1 cellular context compared by ENCODE assay signal in the genomic region with DNA sequence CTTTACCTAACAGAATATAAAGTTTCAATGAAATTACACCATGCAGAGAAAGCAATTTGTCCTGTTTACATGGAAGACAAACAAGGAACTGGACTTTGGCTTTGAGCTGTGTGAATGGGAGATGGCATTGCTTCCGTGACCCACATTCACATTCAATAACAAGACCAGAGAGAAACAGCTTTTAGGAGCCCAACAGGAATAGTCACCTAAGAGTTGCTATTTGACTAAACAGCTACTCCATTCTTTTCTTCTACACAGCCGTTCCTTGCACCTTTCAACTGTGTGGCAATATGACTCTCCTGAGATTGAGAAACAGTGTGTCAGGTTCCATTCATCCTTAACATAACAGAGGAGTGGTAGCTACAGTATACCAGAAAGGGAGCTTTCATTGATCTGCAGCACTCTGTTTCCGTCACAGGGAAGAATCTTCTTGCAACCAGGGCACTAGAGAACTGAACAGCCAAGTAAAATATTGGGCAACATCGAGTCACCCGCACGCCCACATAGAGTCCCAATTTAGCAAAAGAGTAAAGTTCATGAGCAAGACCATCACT.
A peak's percentile ranks its signal among the peaks of the same experiment; 100 is the strongest.
TF ChIP-seq lines count a peak whose summit lies in the region.

No MANE protein-coding gene starts in this region.

TF ChIP-seq in HepG2, 621 proteins besides CTCF, POLR2A, EP300 and RAD21 (continued from another document and continues in another):
- TF ChIP-seq, protein P1, sequence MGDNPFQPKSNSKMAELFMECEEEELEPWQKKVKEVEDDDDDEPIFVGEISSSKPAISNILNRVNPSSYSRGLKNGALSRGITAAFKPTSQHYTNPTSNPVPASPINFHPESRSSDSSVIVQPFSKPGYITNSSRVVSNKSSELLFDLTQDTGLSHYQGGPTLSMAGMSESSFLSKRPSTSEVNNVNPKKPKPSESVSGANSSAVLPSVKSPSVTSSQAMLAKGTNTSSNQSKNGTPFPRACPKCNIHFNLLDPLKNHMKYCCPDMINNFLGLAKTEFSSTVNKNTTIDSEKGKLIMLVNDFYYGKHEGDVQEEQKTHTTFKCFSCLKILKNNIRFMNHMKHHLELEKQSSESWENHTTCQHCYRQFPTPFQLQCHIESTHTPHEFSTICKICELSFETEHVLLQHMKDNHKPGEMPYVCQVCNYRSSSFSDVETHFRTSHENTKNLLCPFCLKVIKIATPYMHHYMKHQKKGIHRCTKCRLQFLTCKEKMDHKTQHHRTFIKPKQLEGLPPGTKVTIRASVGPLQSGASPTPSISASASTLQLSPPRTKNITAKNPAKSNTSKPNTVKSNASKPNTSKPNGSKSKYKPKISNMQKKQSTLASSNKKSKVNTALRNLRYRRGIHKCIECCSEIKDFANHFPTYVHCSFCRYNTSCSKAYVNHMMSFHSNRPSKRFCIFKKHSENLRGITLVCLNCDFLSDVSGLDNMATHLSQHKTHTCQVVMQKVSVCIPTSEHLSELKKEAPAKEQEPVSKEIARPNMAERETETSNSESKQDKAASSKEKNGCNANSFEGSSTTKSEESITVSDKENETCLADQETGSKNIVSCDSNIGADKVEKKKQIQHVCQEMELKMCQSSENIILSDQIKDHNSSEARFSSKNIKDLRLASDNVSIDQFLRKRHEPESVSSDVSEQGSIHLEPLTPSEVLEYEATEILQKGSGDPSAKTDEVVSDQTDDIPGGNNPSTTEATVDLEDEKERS (CRISPR knock-in tag; IDR thresholded peaks at IDR 0.05), result peak; percentile 66; the same call in 1 of the 2 replicates
- TF ChIP-seq KDM6A (CRISPR knock-in tag; IDR thresholded peaks at IDR 0.05; ENCODE audit: low read depth) (peak; percentile 55; the same call in 1 of the 2 replicates), ATRX (CRISPR knock-in tag; IDR thresholded peaks at IDR 0.05; ENCODE audit: borderline replicate concordance) (no peak), ZBTB1 (CRISPR knock-in tag; IDR thresholded peaks at IDR 0.05; ENCODE audit: borderline replicate concordance) (no peak), ZNF136 (CRISPR knock-in tag; IDR thresholded peaks at IDR 0.05; ENCODE audit: low read depth) (no peak), PPARG (CRISPR knock-in tag; conservative IDR thresholded peaks at IDR 0.05) (0 out of 2 replicates have a peak, but pooled peaks have one; percentile 6), GATAD2A (CRISPR knock-in tag; IDR thresholded peaks at IDR 0.05) (peak; percentile 72), HDAC2 (CRISPR knock-in tag; IDR thresholded peaks at IDR 0.05) (peak; percentile 59; the same call in 1 of the 2 replicates), TBX3 (IDR thresholded peaks at IDR 0.05; ENCODE audit: borderline replicate concordance) (0 out of 2 replicates have a peak, but pooled peaks have one; percentile 9), KAT8 (CRISPR knock-in tag; IDR thresholded peaks at IDR 0.05) (0 out of 2 replicates have a peak, but pooled peaks have one; percentile 37), NKX3-1 (CRISPR knock-in tag; IDR thresholded peaks at IDR 0.05) (no peak), CEBPG (CRISPR knock-in tag; IDR thresholded peaks at IDR 0.05) (peak; percentile 77), SAP130 (CRISPR knock-in tag; IDR thresholded peaks at IDR 0.05; ENCODE audit: low read depth) (0 out of 2 replicates have a peak, but pooled peaks have one; percentile 35), FOXK2 (IDR thresholded peaks at IDR 0.05) (peak; percentile 62), ZFP1 (CRISPR knock-in tag; IDR thresholded peaks at IDR 0.05) (0 out of 2 replicates have a peak, but pooled peaks have one; percentile 15), ZNF629 (CRISPR knock-in tag; conservative IDR thresholded peaks at IDR 0.05) (peak; percentile 42; the same call in 1 of the 2 replicates), PHF21A (CRISPR knock-in tag; IDR thresholded peaks at IDR 0.05) (peak; percentile 24; the same call in 1 of the 2 replicates), ZFP36L1 (CRISPR knock-in tag; IDR thresholded peaks at IDR 0.05) (0 out of 2 replicates have a peak, but pooled peaks have one; percentile 37), ZMYM2 (CRISPR knock-in tag; IDR thresholded peaks at IDR 0.05) (peak; percentile 38; the same call in 1 of the 2 replicates), DNMT1 (CRISPR knock-in tag; IDR thresholded peaks at IDR 0.05) (no peak), IRF2 (CRISPR knock-in tag; IDR thresholded peaks at IDR 0.05) (peak; percentile 23; the same call in 1 of the 2 replicates), DPF2 (CRISPR knock-in tag; IDR thresholded peaks at IDR 0.05; ENCODE audit: borderline replicate concordance, low read depth) (peak; percentile 80), ZFP90 (CRISPR knock-in tag; IDR thresholded peaks at IDR 0.05; ENCODE audit: borderline replicate concordance) (0 out of 2 replicates have a peak, but pooled peaks have one; percentile 51)
- TF ChIP-seq, protein P2, sequence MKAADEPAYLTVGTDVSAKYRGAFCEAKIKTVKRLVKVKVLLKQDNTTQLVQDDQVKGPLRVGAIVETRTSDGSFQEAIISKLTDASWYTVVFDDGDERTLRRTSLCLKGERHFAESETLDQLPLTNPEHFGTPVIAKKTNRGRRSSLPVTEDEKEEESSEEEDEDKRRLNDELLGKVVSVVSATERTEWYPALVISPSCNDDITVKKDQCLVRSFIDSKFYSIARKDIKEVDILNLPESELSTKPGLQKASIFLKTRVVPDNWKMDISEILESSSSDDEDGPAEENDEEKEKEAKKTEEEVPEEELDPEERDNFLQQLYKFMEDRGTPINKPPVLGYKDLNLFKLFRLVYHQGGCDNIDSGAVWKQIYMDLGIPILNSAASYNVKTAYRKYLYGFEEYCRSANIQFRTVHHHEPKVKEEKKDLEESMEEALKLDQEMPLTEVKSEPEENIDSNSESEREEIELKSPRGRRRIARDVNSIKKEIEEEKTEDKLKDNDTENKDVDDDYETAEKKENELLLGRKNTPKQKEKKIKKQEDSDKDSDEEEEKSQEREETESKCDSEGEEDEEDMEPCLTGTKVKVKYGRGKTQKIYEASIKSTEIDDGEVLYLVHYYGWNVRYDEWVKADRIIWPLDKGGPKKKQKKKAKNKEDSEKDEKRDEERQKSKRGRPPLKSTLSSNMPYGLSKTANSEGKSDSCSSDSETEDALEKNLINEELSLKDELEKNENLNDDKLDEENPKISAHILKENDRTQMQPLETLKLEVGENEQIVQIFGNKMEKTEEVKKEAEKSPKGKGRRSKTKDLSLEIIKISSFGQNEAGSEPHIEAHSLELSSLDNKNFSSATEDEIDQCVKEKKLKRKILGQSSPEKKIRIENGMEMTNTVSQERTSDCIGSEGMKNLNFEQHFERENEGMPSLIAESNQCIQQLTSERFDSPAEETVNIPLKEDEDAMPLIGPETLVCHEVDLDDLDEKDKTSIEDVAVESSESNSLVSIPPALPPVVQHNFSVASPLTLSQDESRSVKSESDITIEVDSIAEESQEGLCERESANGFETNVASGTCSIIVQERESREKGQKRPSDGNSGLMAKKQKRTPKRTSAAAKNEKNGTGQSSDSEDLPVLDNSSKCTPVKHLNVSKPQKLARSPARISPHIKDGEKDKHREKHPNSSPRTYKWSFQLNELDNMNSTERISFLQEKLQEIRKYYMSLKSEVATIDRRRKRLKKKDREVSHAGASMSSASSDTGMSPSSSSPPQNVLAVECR (CRISPR knock-in tag; IDR thresholded peaks at IDR 0.05; ENCODE audit: borderline replicate concordance), result peak; percentile 49; the same call in 1 of the 2 replicates
- TF ChIP-seq, protein P3, sequence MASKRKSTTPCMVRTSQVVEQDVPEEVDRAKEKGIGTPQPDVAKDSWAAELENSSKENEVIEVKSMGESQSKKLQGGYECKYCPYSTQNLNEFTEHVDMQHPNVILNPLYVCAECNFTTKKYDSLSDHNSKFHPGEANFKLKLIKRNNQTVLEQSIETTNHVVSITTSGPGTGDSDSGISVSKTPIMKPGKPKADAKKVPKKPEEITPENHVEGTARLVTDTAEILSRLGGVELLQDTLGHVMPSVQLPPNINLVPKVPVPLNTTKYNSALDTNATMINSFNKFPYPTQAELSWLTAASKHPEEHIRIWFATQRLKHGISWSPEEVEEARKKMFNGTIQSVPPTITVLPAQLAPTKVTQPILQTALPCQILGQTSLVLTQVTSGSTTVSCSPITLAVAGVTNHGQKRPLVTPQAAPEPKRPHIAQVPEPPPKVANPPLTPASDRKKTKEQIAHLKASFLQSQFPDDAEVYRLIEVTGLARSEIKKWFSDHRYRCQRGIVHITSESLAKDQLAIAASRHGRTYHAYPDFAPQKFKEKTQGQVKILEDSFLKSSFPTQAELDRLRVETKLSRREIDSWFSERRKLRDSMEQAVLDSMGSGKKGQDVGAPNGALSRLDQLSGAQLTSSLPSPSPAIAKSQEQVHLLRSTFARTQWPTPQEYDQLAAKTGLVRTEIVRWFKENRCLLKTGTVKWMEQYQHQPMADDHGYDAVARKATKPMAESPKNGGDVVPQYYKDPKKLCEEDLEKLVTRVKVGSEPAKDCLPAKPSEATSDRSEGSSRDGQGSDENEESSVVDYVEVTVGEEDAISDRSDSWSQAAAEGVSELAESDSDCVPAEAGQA (IDR thresholded peaks at IDR 0.05; ENCODE audit: low read depth), result no peak
- TF ChIP-seq, protein P3 (CRISPR knock-in tag; IDR thresholded peaks at IDR 0.05; ENCODE audit: borderline replicate concordance), result 0 out of 2 replicates have a peak, but pooled peaks have one; percentile 29
- TF ChIP-seq, protein P4, sequence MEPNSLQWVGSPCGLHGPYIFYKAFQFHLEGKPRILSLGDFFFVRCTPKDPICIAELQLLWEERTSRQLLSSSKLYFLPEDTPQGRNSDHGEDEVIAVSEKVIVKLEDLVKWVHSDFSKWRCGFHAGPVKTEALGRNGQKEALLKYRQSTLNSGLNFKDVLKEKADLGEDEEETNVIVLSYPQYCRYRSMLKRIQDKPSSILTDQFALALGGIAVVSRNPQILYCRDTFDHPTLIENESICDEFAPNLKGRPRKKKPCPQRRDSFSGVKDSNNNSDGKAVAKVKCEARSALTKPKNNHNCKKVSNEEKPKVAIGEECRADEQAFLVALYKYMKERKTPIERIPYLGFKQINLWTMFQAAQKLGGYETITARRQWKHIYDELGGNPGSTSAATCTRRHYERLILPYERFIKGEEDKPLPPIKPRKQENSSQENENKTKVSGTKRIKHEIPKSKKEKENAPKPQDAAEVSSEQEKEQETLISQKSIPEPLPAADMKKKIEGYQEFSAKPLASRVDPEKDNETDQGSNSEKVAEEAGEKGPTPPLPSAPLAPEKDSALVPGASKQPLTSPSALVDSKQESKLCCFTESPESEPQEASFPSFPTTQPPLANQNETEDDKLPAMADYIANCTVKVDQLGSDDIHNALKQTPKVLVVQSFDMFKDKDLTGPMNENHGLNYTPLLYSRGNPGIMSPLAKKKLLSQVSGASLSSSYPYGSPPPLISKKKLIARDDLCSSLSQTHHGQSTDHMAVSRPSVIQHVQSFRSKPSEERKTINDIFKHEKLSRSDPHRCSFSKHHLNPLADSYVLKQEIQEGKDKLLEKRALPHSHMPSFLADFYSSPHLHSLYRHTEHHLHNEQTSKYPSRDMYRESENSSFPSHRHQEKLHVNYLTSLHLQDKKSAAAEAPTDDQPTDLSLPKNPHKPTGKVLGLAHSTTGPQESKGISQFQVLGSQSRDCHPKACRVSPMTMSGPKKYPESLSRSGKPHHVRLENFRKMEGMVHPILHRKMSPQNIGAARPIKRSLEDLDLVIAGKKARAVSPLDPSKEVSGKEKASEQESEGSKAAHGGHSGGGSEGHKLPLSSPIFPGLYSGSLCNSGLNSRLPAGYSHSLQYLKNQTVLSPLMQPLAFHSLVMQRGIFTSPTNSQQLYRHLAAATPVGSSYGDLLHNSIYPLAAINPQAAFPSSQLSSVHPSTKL (CRISPR knock-in tag; IDR thresholded peaks at IDR 0.05), result peak; percentile 74
- TF ChIP-seq, protein P5, sequence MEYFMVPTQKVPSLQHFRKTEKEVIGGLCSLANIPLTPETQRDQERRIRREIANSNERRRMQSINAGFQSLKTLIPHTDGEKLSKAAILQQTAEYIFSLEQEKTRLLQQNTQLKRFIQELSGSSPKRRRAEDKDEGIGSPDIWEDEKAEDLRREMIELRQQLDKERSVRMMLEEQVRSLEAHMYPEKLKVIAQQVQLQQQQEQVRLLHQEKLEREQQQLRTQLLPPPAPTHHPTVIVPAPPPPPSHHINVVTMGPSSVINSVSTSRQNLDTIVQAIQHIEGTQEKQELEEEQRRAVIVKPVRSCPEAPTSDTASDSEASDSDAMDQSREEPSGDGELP (IDR thresholded peaks at IDR 0.05; ENCODE audit: borderline replicate concordance, low read depth), result 0 out of 2 replicates have a peak, but pooled peaks have one; percentile 20
- TF ChIP-seq, protein P6, sequence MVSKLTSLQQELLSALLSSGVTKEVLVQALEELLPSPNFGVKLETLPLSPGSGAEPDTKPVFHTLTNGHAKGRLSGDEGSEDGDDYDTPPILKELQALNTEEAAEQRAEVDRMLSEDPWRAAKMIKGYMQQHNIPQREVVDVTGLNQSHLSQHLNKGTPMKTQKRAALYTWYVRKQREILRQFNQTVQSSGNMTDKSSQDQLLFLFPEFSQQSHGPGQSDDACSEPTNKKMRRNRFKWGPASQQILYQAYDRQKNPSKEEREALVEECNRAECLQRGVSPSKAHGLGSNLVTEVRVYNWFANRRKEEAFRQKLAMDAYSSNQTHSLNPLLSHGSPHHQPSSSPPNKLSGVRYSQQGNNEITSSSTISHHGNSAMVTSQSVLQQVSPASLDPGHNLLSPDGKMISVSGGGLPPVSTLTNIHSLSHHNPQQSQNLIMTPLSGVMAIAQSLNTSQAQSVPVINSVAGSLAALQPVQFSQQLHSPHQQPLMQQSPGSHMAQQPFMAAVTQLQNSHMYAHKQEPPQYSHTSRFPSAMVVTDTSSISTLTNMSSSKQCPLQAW (CRISPR knock-in tag; IDR thresholded peaks at IDR 0.05), result 0 out of 2 replicates have a peak, but pooled peaks have one; percentile 13
- TF ChIP-seq, protein P7, sequence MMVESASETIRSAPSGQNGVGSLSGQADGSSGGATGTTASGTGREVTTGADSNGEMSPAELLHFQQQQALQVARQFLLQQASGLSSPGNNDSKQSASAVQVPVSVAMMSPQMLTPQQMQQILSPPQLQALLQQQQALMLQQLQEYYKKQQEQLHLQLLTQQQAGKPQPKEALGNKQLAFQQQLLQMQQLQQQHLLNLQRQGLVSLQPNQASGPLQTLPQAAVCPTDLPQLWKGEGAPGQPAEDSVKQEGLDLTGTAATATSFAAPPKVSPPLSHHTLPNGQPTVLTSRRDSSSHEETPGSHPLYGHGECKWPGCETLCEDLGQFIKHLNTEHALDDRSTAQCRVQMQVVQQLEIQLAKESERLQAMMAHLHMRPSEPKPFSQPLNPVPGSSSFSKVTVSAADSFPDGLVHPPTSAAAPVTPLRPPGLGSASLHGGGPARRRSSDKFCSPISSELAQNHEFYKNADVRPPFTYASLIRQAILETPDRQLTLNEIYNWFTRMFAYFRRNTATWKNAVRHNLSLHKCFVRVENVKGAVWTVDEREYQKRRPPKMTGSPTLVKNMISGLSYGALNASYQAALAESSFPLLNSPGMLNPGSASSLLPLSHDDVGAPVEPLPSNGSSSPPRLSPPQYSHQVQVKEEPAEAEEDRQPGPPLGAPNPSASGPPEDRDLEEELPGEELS (CRISPR knock-in tag; IDR thresholded peaks at IDR 0.05), result peak; percentile 84
